In the genomic region with DNA sequence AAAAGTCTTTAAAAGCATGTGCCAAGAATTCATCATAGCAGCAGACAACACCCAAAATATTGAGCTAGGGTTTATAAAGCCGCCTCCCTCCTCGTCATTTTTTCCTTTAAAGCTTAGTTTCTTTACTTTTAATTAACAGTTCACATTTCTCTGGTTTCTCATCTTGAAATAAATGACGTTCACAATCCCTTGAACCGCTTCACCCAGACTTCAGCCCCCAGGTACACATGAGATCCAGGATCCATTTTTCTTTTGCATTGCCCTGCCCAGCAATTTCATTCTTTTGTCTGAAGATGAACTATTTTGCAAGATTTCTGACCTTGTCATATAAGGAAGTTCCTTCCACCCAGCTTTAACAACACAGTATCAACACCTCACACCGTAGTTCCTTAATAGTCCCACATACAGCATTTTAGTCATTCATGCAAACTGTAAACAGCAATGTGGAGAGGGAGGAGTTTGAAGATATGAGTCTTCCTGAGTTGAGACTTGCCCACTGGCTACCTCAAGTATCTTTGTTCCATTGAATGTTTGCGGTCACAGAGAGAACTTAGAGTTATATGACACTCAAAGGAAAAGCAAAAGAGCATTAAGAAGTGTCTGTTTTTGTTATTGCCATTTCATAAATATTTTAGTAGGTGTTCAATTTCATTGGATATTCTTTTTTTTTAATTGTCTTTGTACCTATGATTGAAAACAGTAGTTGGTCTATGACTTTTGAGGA, we compare ENCODE assay signal across 1 cellular context.
A peak's percentile ranks its signal among the peaks of the same experiment; 100 is the strongest.
TF ChIP-seq lines count a peak whose summit lies in the region.

No MANE protein-coding gene starts in this region.

TF ChIP-seq in K562, 482 proteins besides CTCF, POLR2A, EP300 and RAD21 (continued from another document and continues in another):
- TF ChIP-seq, protein P1, sequence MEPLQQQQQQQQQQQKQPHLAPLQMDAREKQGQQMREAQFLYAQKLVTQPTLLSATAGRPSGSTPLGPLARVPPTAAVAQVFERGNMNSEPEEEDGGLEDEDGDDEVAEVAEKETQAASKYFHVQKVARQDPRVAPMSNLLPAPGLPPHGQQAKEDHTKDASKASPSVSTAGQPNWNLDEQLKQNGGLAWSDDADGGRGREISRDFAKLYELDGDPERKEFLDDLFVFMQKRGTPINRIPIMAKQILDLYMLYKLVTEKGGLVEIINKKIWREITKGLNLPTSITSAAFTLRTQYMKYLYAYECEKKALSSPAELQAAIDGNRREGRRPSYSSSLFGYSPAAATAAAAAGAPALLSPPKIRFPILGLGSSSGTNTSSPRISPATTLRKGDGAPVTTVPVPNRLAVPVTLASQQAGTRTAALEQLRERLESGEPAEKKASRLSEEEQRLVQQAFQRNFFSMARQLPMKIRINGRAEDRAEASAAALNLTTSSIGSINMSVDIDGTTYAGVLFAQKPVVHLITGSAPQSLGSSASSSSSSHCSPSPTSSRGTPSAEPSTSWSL (CRISPR knock-in tag; IDR thresholded peaks at IDR 0.05; ENCODE audit: borderline replicate concordance): no peak
- TF ChIP-seq PTBP1 (IDR thresholded peaks at IDR 0.05; ENCODE audit: low read depth, low read length): no peak
- TF ChIP-seq GABPA (tag; conservative IDR thresholded peaks at IDR 0.05; ENCODE audit: low read depth): peak; percentile 45
- no peak for TF ChIP-seq RUNX1 (IDR thresholded peaks at IDR 0.05; ENCODE audit: low read depth)
- TF ChIP-seq, protein P2, sequence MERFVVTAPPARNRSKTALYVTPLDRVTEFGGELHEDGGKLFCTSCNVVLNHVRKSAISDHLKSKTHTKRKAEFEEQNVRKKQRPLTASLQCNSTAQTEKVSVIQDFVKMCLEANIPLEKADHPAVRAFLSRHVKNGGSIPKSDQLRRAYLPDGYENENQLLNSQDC (CRISPR knock-in tag; IDR thresholded peaks at IDR 0.05): no peak
- TF ChIP-seq SMARCC2 (IDR thresholded peaks at IDR 0.05; ENCODE audit: low read depth): peak; percentile 76; the same call in 1 of the 2 replicates
- TF ChIP-seq, protein P3, sequence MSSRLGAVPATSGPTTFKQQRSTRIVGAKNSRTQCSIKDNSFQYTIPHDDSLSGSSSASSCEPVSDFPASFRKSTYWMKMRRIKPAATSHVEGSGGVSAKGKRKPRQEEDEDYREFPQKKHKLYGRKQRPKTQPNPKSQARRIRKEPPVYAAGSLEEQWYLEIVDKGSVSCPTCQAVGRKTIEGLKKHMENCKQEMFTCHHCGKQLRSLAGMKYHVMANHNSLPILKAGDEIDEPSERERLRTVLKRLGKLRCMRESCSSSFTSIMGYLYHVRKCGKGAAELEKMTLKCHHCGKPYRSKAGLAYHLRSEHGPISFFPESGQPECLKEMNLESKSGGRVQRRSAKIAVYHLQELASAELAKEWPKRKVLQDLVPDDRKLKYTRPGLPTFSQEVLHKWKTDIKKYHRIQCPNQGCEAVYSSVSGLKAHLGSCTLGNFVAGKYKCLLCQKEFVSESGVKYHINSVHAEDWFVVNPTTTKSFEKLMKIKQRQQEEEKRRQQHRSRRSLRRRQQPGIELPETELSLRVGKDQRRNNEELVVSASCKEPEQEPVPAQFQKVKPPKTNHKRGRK (tag; IDR thresholded peaks at IDR 0.05): no peak
- TF ChIP-seq TCF7L2 (IDR thresholded peaks at IDR 0.05; ENCODE audit: low read depth, low read length): no peak
- peak; percentile 85 for TF ChIP-seq DPF2 (IDR thresholded peaks at IDR 0.05)
- TF ChIP-seq, protein P4, sequence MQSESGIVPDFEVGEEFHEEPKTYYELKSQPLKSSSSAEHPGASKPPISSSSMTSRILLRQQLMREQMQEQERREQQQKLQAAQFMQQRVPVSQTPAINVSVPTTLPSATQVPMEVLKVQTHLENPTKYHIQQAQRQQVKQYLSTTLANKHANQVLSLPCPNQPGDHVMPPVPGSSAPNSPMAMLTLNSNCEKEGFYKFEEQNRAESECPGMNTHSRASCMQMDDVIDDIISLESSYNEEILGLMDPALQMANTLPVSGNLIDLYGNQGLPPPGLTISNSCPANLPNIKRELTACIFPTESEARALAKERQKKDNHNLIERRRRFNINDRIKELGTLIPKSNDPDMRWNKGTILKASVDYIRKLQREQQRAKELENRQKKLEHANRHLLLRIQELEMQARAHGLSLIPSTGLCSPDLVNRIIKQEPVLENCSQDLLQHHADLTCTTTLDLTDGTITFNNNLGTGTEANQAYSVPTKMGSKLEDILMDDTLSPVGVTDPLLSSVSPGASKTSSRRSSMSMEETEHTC (IDR thresholded peaks at IDR 0.05): no peak
- no peak for TF ChIP-seq SNRNP70 (optimal IDR thresholded peaks at IDR 0.05; ENCODE audit: low read depth, low read length)
- TF ChIP-seq KDM2B (CRISPR knock-in tag; IDR thresholded peaks at IDR 0.05): no peak
- TF ChIP-seq ZNF764 (CRISPR knock-in tag; IDR thresholded peaks at IDR 0.05; ENCODE audit: low read depth): no peak
- peak; percentile 52; the same call in 1 of the 2 replicates for TF ChIP-seq NCOR1 (IDR thresholded peaks at IDR 0.05)
- TF ChIP-seq, protein P5, sequence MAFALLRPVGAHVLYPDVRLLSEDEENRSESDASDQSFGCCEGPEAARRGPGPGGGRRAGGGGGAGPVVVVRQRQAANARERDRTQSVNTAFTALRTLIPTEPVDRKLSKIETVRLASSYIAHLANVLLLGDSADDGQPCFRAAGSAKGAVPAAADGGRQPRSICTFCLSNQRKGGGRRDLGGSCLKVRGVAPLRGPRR (CRISPR knock-in tag; IDR thresholded peaks at IDR 0.05): no peak
- TF ChIP-seq, protein P6, sequence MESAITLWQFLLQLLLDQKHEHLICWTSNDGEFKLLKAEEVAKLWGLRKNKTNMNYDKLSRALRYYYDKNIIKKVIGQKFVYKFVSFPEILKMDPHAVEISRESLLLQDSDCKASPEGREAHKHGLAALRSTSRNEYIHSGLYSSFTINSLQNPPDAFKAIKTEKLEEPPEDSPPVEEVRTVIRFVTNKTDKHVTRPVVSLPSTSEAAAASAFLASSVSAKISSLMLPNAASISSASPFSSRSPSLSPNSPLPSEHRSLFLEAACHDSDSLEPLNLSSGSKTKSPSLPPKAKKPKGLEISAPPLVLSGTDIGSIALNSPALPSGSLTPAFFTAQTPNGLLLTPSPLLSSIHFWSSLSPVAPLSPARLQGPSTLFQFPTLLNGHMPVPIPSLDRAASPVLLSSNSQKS (CRISPR knock-in tag; IDR thresholded peaks at IDR 0.05): no peak
- TF ChIP-seq NFYB (IDR thresholded peaks at IDR 0.05; ENCODE audit: extremely low read depth, insufficient read length): no peak
- TF ChIP-seq HOXB6 (CRISPR knock-in tag; IDR thresholded peaks at IDR 0.05; ENCODE audit: borderline replicate concordance): no peak
- no peak for TF ChIP-seq NR3C1 (CRISPR knock-in tag; IDR thresholded peaks at IDR 0.05)
- TF ChIP-seq MTA1 (IDR thresholded peaks at IDR 0.05; ENCODE audit: borderline replicate concordance): peak; percentile 47; the same call in 1 of the 2 replicates
- no peak for TF ChIP-seq CCNT2 (IDR thresholded peaks at IDR 0.05; ENCODE audit: borderline replicate concordance, extremely low read depth, insufficient read length, low read depth, low read length)
- TF ChIP-seq HNRNPH1 (optimal IDR thresholded peaks at IDR 0.05; ENCODE audit: low read depth, low read length): no peak
- TF ChIP-seq, protein P7, sequence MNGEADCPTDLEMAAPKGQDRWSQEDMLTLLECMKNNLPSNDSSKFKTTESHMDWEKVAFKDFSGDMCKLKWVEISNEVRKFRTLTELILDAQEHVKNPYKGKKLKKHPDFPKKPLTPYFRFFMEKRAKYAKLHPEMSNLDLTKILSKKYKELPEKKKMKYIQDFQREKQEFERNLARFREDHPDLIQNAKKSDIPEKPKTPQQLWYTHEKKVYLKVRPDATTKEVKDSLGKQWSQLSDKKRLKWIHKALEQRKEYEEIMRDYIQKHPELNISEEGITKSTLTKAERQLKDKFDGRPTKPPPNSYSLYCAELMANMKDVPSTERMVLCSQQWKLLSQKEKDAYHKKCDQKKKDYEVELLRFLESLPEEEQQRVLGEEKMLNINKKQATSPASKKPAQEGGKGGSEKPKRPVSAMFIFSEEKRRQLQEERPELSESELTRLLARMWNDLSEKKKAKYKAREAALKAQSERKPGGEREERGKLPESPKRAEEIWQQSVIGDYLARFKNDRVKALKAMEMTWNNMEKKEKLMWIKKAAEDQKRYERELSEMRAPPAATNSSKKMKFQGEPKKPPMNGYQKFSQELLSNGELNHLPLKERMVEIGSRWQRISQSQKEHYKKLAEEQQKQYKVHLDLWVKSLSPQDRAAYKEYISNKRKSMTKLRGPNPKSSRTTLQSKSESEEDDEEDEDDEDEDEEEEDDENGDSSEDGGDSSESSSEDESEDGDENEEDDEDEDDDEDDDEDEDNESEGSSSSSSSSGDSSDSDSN (IDR thresholded peaks at IDR 0.05; ENCODE audit: borderline replicate concordance in 1 of 2, low read depth in 2 of 2, low read length in 2 of 2): no peak
- no peak for TF ChIP-seq STAT5B (CRISPR knock-in tag; IDR thresholded peaks at IDR 0.05)
- TF ChIP-seq, protein P8, sequence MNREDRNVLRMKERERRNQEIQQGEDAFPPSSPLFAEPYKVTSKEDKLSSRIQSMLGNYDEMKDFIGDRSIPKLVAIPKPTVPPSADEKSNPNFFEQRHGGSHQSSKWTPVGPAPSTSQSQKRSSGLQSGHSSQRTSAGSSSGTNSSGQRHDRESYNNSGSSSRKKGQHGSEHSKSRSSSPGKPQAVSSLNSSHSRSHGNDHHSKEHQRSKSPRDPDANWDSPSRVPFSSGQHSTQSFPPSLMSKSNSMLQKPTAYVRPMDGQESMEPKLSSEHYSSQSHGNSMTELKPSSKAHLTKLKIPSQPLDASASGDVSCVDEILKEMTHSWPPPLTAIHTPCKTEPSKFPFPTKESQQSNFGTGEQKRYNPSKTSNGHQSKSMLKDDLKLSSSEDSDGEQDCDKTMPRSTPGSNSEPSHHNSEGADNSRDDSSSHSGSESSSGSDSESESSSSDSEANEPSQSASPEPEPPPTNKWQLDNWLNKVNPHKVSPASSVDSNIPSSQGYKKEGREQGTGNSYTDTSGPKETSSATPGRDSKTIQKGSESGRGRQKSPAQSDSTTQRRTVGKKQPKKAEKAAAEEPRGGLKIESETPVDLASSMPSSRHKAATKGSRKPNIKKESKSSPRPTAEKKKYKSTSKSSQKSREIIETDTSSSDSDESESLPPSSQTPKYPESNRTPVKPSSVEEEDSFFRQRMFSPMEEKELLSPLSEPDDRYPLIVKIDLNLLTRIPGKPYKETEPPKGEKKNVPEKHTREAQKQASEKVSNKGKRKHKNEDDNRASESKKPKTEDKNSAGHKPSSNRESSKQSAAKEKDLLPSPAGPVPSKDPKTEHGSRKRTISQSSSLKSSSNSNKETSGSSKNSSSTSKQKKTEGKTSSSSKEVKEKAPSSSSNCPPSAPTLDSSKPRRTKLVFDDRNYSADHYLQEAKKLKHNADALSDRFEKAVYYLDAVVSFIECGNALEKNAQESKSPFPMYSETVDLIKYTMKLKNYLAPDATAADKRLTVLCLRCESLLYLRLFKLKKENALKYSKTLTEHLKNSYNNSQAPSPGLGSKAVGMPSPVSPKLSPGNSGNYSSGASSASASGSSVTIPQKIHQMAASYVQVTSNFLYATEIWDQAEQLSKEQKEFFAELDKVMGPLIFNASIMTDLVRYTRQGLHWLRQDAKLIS (CRISPR knock-in tag; IDR thresholded peaks at IDR 0.05): no peak
- TF ChIP-seq, protein P9, sequence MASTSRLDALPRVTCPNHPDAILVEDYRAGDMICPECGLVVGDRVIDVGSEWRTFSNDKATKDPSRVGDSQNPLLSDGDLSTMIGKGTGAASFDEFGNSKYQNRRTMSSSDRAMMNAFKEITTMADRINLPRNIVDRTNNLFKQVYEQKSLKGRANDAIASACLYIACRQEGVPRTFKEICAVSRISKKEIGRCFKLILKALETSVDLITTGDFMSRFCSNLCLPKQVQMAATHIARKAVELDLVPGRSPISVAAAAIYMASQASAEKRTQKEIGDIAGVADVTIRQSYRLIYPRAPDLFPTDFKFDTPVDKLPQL (IDR thresholded peaks at IDR 0.05; ENCODE audit: extremely low read depth, insufficient read length): no peak
- no peak for TF ChIP-seq KAT2B (IDR thresholded peaks at IDR 0.05; ENCODE audit: low read depth, low read length)
- no peak for TF ChIP-seq ESRRB (CRISPR knock-in tag; IDR thresholded peaks at IDR 0.05; ENCODE audit: borderline replicate concordance)
- no peak for TF ChIP-seq SMAD3 (CRISPR knock-in tag; conservative IDR thresholded peaks at IDR 0.05)
- no peak for TF ChIP-seq THRAP3 (IDR thresholded peaks at IDR 0.05; ENCODE audit: borderline replicate concordance)
- TF ChIP-seq ZNF347 (CRISPR knock-in tag; IDR thresholded peaks at IDR 0.05; ENCODE audit: low read depth): no peak
- TF ChIP-seq PHTF2 (CRISPR knock-in tag; IDR thresholded peaks at IDR 0.05): no peak
- no peak for TF ChIP-seq NFE2L1 (tag; IDR thresholded peaks at IDR 0.05; ENCODE audit: borderline replicate concordance, low read depth)
- TF ChIP-seq MYBL2 (IDR thresholded peaks at IDR 0.05; ENCODE audit: low read depth): no peak
- TF ChIP-seq MYBL2 (CRISPR knock-in tag; IDR thresholded peaks at IDR 0.05; ENCODE audit: borderline replicate concordance): no peak
- TF ChIP-seq SRSF7 (optimal IDR thresholded peaks at IDR 0.05; ENCODE audit: low read depth, low read length): no peak
- no peak for TF ChIP-seq ARHGAP35 (IDR thresholded peaks at IDR 0.05; ENCODE audit: partially characterized antibody)
- TF ChIP-seq, protein P10, sequence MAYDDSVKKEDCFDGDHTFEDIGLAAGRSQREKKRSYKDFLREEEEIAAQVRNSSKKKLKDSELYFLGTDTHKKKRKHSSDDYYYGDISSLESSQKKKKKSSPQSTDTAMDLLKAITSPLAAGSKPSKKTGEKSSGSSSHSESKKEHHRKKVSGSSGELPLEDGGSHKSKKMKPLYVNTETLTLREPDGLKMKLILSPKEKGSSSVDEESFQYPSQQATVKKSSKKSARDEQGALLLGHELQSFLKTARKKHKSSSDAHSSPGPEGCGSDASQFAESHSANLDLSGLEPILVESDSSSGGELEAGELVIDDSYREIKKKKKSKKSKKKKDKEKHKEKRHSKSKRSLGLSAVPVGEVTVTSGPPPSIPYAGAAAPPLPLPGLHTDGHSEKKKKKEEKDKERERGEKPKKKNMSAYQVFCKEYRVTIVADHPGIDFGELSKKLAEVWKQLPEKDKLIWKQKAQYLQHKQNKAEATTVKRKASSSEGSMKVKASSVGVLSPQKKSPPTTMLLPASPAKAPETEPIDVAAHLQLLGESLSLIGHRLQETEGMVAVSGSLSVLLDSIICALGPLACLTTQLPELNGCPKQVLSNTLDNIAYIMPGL (CRISPR knock-in tag; IDR thresholded peaks at IDR 0.05): no peak
- peak; percentile 71 for TF ChIP-seq TAL1 (IDR thresholded peaks at IDR 0.05)
- TF ChIP-seq SMC3 (conservative IDR thresholded peaks at IDR 0.05; ENCODE audit: insufficient read depth, low read depth, low read length): no peak
- no peak for TF ChIP-seq EGR1 (conservative IDR thresholded peaks at IDR 0.05)
- TF ChIP-seq POLR2AphosphoS2 (IDR thresholded peaks at IDR 0.05; ENCODE audit: low read length): no peak
- TF ChIP-seq, protein P11, sequence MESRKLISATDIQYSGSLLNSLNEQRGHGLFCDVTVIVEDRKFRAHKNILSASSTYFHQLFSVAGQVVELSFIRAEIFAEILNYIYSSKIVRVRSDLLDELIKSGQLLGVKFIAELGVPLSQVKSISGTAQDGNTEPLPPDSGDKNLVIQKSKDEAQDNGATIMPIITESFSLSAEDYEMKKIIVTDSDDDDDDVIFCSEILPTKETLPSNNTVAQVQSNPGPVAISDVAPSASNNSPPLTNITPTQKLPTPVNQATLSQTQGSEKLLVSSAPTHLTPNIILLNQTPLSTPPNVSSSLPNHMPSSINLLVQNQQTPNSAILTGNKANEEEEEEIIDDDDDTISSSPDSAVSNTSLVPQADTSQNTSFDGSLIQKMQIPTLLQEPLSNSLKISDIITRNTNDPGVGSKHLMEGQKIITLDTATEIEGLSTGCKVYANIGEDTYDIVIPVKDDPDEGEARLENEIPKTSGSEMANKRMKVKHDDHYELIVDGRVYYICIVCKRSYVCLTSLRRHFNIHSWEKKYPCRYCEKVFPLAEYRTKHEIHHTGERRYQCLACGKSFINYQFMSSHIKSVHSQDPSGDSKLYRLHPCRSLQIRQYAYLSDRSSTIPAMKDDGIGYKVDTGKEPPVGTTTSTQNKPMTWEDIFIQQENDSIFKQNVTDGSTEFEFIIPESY (CRISPR knock-in tag; IDR thresholded peaks at IDR 0.05): no peak
- no peak for TF ChIP-seq ZNF143 (CRISPR knock-in tag; IDR thresholded peaks at IDR 0.05)
- no peak for TF ChIP-seq ZBTB7A (IDR thresholded peaks at IDR 0.05; ENCODE audit: borderline replicate concordance, control insufficient read depth, low read depth, low read length)
